9 cellular contexts compared by ENCODE assay signal in genomic region chr10:43204943-43205671, GRCh38.
DNase-seq lines count a peak whose midpoint lies in the region; ATAC-seq and TF ChIP-seq lines count a peak whose summit lies in the region.
"Had no signal": no experiment of that assay in that cellular context is flagged by ENCODE, and none has a peak within 500 bp of the region (broad histone marks: within the 10 kb centered on the region; RNA-seq: fewer than 3 reads in every experiment).

No MANE protein-coding gene starts in this region.

- peak; percentile 72 for ATAC-seq in GM21825 (IDR thresholded peaks at IDR 0.05; ENCODE audit: unreplicated experiment)
- peak; percentile 56 for ATAC-seq in left colon

- H3K36me3 ChIP-seq in breast epithelium: no peaks in the 10 kb centered on the region
- H3K36me3 ChIP-seq: BLaER1 treated with 17β-estradiol and CSF1 and Interleukin-3, amounts not matched to agents 10 nM and 100 nM had no signal

- no peak overlapping the region for H3K4me3 ChIP-seq in breast epithelium
- H3K4me3 ChIP-seq: BLaER1 treated with 17β-estradiol and CSF1 and Interleukin-3, amounts not matched to agents 10 nM and 100 nM had no signal

- H3K9me3 ChIP-seq in breast epithelium: no peaks in the 10 kb centered on the region
- H3K9me3 ChIP-seq: BLaER1 treated with 17β-estradiol and CSF1 and Interleukin-3, amounts not matched to agents 10 nM and 100 nM had no signal

- H3K27ac Mint-ChIP-seq in T-helper 2 cell treated with Interferon-gamma antibody and Interleukin-4, amounts not matched to agents 5 μg/mL and 100 μg/mL, for 36 hours: no peak overlapping the region

- no peaks in the 10 kb centered on the region for H3K36me3 Mint-ChIP-seq in T-helper 2 cell treated with Interferon-gamma antibody and Interleukin-4, amounts not matched to agents 5 μg/mL and 100 μg/mL, for 36 hours (ENCODE audit: low read depth)

- TF ChIP-seq POLR2A in breast epithelium (IDR thresholded peaks at IDR 0.05): no peak

- H3K27ac ChIP-seq in breast epithelium: no peak overlapping the region

- peak; percentile 11 to 19 for DNase-seq in NCI-H2081 (lab: John Stamatoyannopoulos, UW)
- DNase-seq in NCI-H2081 treated with DMSO at 0.1 percent for 48 hours (lab: John Stamatoyannopoulos, UW): no peak
- peak; percentile 5 for DNase-seq in KG1 (lab: John Stamatoyannopoulos, UW)
- DNase-seq in T-helper 2 cell treated with Interferon-gamma antibody and Interleukin-4, amounts not matched to agents 5 μg/mL and 100 μg/mL, for 36 hours (ENCODE audit: low spot score): peak; percentile 39
- peak; percentile 16 to 54 for DNase-seq in breast epithelium (ENCODE audit: low spot score in 2 of 2)
- DNase-seq in left colon: peak; percentile 28 to 53
- DNase-seq in stimulated activated CD4-positive, alpha-beta T cell treated with anti-CD3 and anti-CD28 coated beads, TNF-alpha, amount 100 ng/mL, for 24 hours (ENCODE audit: low read depth in 3 of 3): peak in 2 of 3 experiments; percentile 27 to 59

- H3K9me3 Mint-ChIP-seq in T-helper 2 cell treated with Interferon-gamma antibody and Interleukin-4, amounts not matched to agents 5 μg/mL and 100 μg/mL, for 36 hours: no peaks in the 10 kb centered on the region

- no peak overlapping the region for H3K4me3 Mint-ChIP-seq in T-helper 2 cell treated with Interferon-gamma antibody and Interleukin-4, amounts not matched to agents 5 μg/mL and 100 μg/mL, for 36 hours

- H3K4me1 ChIP-seq in breast epithelium: no peaks in the 10 kb centered on the region

- peak in 2 of 3 donors; percentile 41 to 47 for TF ChIP-seq CTCF in breast epithelium (IDR thresholded peaks at IDR 0.05)

- no peaks in the 10 kb centered on the region for H3K27me3 ChIP-seq in breast epithelium
- H3K27me3 ChIP-seq: BLaER1 treated with 17β-estradiol and CSF1 and Interleukin-3, amounts not matched to agents 10 nM and 100 nM had no signal

- intact Hi-C loops in breast epithelium (cut with DNase I; ENCODE audit: low total_unique reads): no loop called here
- intact Hi-C loops in left colon (cut with DNase I, micrococcal nuclease): no loop called here

- peaks cover 7% of the 10 kb centered on the region for H3K4me1 Mint-ChIP-seq in T-helper 2 cell treated with Interferon-gamma antibody and Interleukin-4, amounts not matched to agents 5 μg/mL and 100 μg/mL, for 36 hours (ENCODE audit: low read depth)

- no peaks in the 10 kb centered on the region for H3K27me3 Mint-ChIP-seq in T-helper 2 cell treated with Interferon-gamma antibody and Interleukin-4, amounts not matched to agents 5 μg/mL and 100 μg/mL, for 36 hours (ENCODE audit: low read depth)
